19 cellular contexts compared by ENCODE assay signal in genomic region chr14:49203676-49204075, GRCh38.
DNase-seq lines count a peak whose midpoint lies in the region; ATAC-seq, FAIRE-seq and TF ChIP-seq lines count a peak whose summit lies in the region.
"Had no signal": no experiment of that assay in that cellular context is flagged by ENCODE, and none has a peak within 500 bp of the region (broad histone marks: within the 10 kb centered on the region; RNA-seq: fewer than 3 reads in every experiment).

No MANE protein-coding gene starts in this region.

- H3K27ac ChIP-seq in A549 (no peak overlapping the region), coronary artery (no peak overlapping the region)
- H3K27ac ChIP-seq: BLaER1 treated with 17β-estradiol and CSF1 and Interleukin-3, amounts not matched to agents 10 nM and 100 nM; HL-60 had no signal

- peaks cover 5% of the 10 kb centered on the region for H3K9me3 Mint-ChIP-seq in neural crest cell
- H3K9me3 Mint-ChIP-seq in MCF 10A (ENCODE audit: unreplicated experiment) = peaks cover 8% of the 10 kb centered on the region
- H3K9me3 Mint-ChIP-seq: GM23338 had no signal

- H3K4me1 ChIP-seq in A549 (no peaks in the 10 kb centered on the region), Loucy (ENCODE audit: insufficient read depth, low read length, poor library complexity, severe bottlenecking) (peaks cover 41% of the 10 kb centered on the region)

- H3K36me3 Mint-ChIP-seq in neural crest cell (ENCODE audit: low read depth) = no peaks in the 10 kb centered on the region
- no peaks in the 10 kb centered on the region for H3K36me3 Mint-ChIP-seq in MCF 10A (ENCODE audit: insufficient read depth, unreplicated experiment)
- H3K36me3 Mint-ChIP-seq: CD4-positive, CD25-positive, alpha-beta regulatory T cell had no signal

- BruUV-seq in MCF 10A (replicated peaks; lab: Mats Ljungman, UMichigan) = no TSS peak

- no peaks in the 10 kb centered on the region for H3K27me3 Mint-ChIP-seq in neural crest cell (ENCODE audit: low read depth)
- H3K27me3 Mint-ChIP-seq in MCF 10A (ENCODE audit: insufficient read depth, unreplicated experiment) = no peaks in the 10 kb centered on the region
- H3K27me3 Mint-ChIP-seq: CD4-positive, CD25-positive, alpha-beta regulatory T cell had no signal

- no peaks in the 10 kb centered on the region for H4K20me1 ChIP-seq in Loucy (ENCODE audit: insufficient read depth, low read length, poor library complexity, severe bottlenecking)
- H4K20me1 ChIP-seq: BLaER1 treated with 17β-estradiol and CSF1 and Interleukin-3, amounts not matched to agents 10 nM and 100 nM had no signal

- intact Hi-C loops in MCF 10A (cut with micrococcal nuclease) = no loop called here

- no peak for TF ChIP-seq EP300 in A549 (IDR thresholded peaks at IDR 0.05)

- peak overlapping the region; percentile 64 for H3K27ac Mint-ChIP-seq in neural crest cell (ENCODE audit: unreplicated experiment)
- no peak overlapping the region for H3K27ac Mint-ChIP-seq in MCF 10A (ENCODE audit: low read depth, unreplicated experiment)
- H3K27ac Mint-ChIP-seq: CD4-positive, CD25-positive, alpha-beta regulatory T cell; GM23338 had no signal

- WGBS in A549 (ENCODE audit: missing lambda C conversion rate) = 3% methylated on average over 2 of the region's 2 CpGs

- H3K4me1 Mint-ChIP-seq in neural crest cell (no peaks in the 10 kb centered on the region), MCF 10A (ENCODE audit: insufficient read depth, unreplicated experiment) (no peaks in the 10 kb centered on the region)
- H3K4me1 Mint-ChIP-seq: CD4-positive, CD25-positive, alpha-beta regulatory T cell; GM23338 had no signal

- CTCF ChIA-PET in A549 (lab: Yijun Ruan, JAX) = no interaction called here
- CTCF ChIA-PET in MCF 10A (lab: Yijun Ruan, JAX) = interaction anchor here (0.6 kb wide), 1 partner anchor 103 kb away, joined by 4 read pairs; no protein-coding TSS in a partner anchor

- H2AFZ ChIP-seq in Loucy (ENCODE audit: low read length) = no peak overlapping the region
- H2AFZ ChIP-seq: GM23338 had no signal

- H3K4me3 ChIP-seq in A549 (no peak overlapping the region), Loucy (ENCODE audit: low read length, poor library complexity, severe bottlenecking) (peak overlapping the region; percentile 29), coronary artery (no peak overlapping the region)
- H3K4me3 ChIP-seq: BLaER1 treated with 17β-estradiol and CSF1 and Interleukin-3, amounts not matched to agents 10 nM and 100 nM; GM23338 had no signal

- H3K4me2 ChIP-seq in A549 (no peak overlapping the region), Loucy (ENCODE audit: low read depth, low read length, poor library complexity, severe bottlenecking) (peak overlapping the region; percentile 57)
- H3K4me2 ChIP-seq: BLaER1 treated with 17β-estradiol and CSF1 and Interleukin-3, amounts not matched to agents 10 nM and 100 nM; GM23338 had no signal

- H3K9me2 ChIP-seq in Loucy (replicated peaks; ENCODE audit: low read depth, low read length) = no peaks in the 10 kb centered on the region

- no peaks in the 10 kb centered on the region for H3F3A ChIP-seq in Loucy (ENCODE audit: low read depth)

- no peaks in the 10 kb centered on the region for H3K79me2 ChIP-seq in Loucy (ENCODE audit: insufficient read depth, low read length)

- POLR2A ChIA-PET in A549 (lab: Yijun Ruan, JAX) = no interaction called here
- POLR2A ChIA-PET in MCF 10A (lab: Yijun Ruan, JAX) = no interaction called here

- no peak for ATAC-seq in A549
- ATAC-seq in GM19395 (IDR thresholded peaks at IDR 0.05; ENCODE audit: unreplicated experiment) = peak; percentile 52
- ATAC-seq: GM23338 had no signal

- no peak for FAIRE-seq in A549 (lab: Jason Lieb, UNC)
- FAIRE-seq: GM12891 had no signal

- H3K9ac ChIP-seq in Loucy (ENCODE audit: low read depth, low read length, poor library complexity, severe bottlenecking) = no peak overlapping the region
- H3K9ac ChIP-seq: BLaER1 treated with 17β-estradiol and CSF1 and Interleukin-3, amounts not matched to agents 10 nM and 100 nM had no signal

- H3K36me3 ChIP-seq in Loucy (ENCODE audit: insufficient read depth, low read length) = no peaks in the 10 kb centered on the region
- H3K36me3 ChIP-seq: BLaER1 treated with 17β-estradiol and CSF1 and Interleukin-3, amounts not matched to agents 10 nM and 100 nM had no signal

- H3K9me3 ChIP-seq in A549 (no peaks in the 10 kb centered on the region), Loucy (ENCODE audit: insufficient read depth, low read depth, low read length) (no peaks in the 10 kb centered on the region)

- no peak overlapping the region for H3K4me3 Mint-ChIP-seq in neural crest cell
- H3K4me3 Mint-ChIP-seq in MCF 10A (ENCODE audit: unreplicated experiment) = no peak overlapping the region
- H3K4me3 Mint-ChIP-seq: CD4-positive, CD25-positive, alpha-beta regulatory T cell; GM23338 had no signal

- no peak for TF ChIP-seq POLR2A in A549 (IDR thresholded peaks at IDR 0.05; ENCODE audit: low read length)

- TF ChIP-seq CTCF in A549 (IDR thresholded peaks at IDR 0.05) (no peak), Loucy (conservative IDR thresholded peaks at IDR 0.05; ENCODE audit: low read length) (no peak), neural crest cell (conservative IDR thresholded peaks at IDR 0.05) (no peak), MCF 10A (IDR thresholded peaks at IDR 0.05; ENCODE audit: unreplicated experiment) (no peak), coronary artery (IDR thresholded peaks at IDR 0.05) (no peak)

- TF ChIP-seq RAD21 in A549 (conservative IDR thresholded peaks at IDR 0.05 in 1 of 2, IDR thresholded peaks at IDR 0.05 in 1 of 2) = no peak

- no peak for DNase-seq in A549 (ENCODE audit: low read depth in 1 of 2, low spot score in 1 of 2)
- DNase-seq in neural crest cell (ENCODE audit: low read depth, low spot score) = no peak
- DNase-seq in MCF 10A (ENCODE audit: unreplicated experiment) = no peak
- no peak for DNase-seq in coronary artery (ENCODE audit: low spot score)
- DNase-seq in activated gamma-delta T cell (lab: John Stamatoyannopoulos, UW) = no peak
- DNase-seq: 8988T; ACHN; Calu3; CD4-positive, CD25-positive, alpha-beta regulatory T cell; DMS 273 treated with DMSO at 0.1 percent for 48 hours; H7; IMR-90; KBM-7 had no signal

- H3K27me3 ChIP-seq in Loucy (ENCODE audit: insufficient read depth, low read length, poor library complexity, severe bottlenecking) = no peaks in the 10 kb centered on the region
- H3K27me3 ChIP-seq: BLaER1 treated with 17β-estradiol and CSF1 and Interleukin-3, amounts not matched to agents 10 nM and 100 nM had no signal

TF ChIP-seq in A549, 52 proteins besides CTCF, POLR2A, EP300 and RAD21:
- TF ChIP-seq ZSCAN20 (CRISPR knock-in tag; IDR thresholded peaks at IDR 0.05) (no peak), MAFK (IDR thresholded peaks at IDR 0.05; ENCODE audit: partially characterized antibody) (peak; percentile 17), NFE2L2 (conservative IDR thresholded peaks at IDR 0.05; ENCODE audit: low read length) (0 out of 2 replicates have a peak, but pooled peaks have one; percentile 32)
